ENCODE assay signal across 1 cellular context in genomic region chr3:49727154-49727923, GRCh38.
TF ChIP-seq lines count a peak whose summit lies in the region.

No MANE protein-coding gene starts in this region.

TF ChIP-seq in GM12878, 131 proteins besides CTCF, POLR2A, EP300 and RAD21:
- TF ChIP-seq GABPA (IDR thresholded peaks at IDR 0.05; ENCODE audit: low read depth) (no peak), POU2F2 (IDR thresholded peaks at IDR 0.05; ENCODE audit: borderline replicate concordance, low read depth, low read length) (no peak), RELA (IDR thresholded peaks at IDR 0.05; ENCODE audit: borderline replicate concordance, partially characterized antibody) (no peak), NRF1 (conservative IDR thresholded peaks at IDR 0.05; ENCODE audit: low read depth, low read length) (no peak), SMAD1 (IDR thresholded peaks at IDR 0.05; ENCODE audit: low read depth, partially characterized antibody) (no peak), SUZ12 (IDR thresholded peaks at IDR 0.05; ENCODE audit: unreplicated experiment) (no peak), MXI1 (IDR thresholded peaks at IDR 0.05; ENCODE audit: low read depth, low read length) (no peak), PAX8 (IDR thresholded peaks at IDR 0.05) (no peak), SREBF2 (IDR thresholded peaks at IDR 0.05; ENCODE audit: low read length) (no peak), IRF4 (IDR thresholded peaks at IDR 0.05; ENCODE audit: low read depth, low read length) (no peak), KLF5 (IDR thresholded peaks at IDR 0.05; ENCODE audit: partially characterized antibody) (no peak), TCF12 (IDR thresholded peaks at IDR 0.05; ENCODE audit: low read depth, low read length) (no peak), ZNF622 (IDR thresholded peaks at IDR 0.05) (no peak), SRF (IDR thresholded peaks at IDR 0.05; ENCODE audit: low read depth in 2 of 2, low read length in 2 of 2) (no peak), TCF7 (IDR thresholded peaks at IDR 0.05; ENCODE audit: borderline replicate concordance) (no peak), CEBPZ (IDR thresholded peaks at IDR 0.05; ENCODE audit: low read depth, low read length) (no peak), EGR1 (IDR thresholded peaks at IDR 0.05; ENCODE audit: borderline replicate concordance in 1 of 2, low read depth in 2 of 2, low read length in 2 of 2) (no peak)
TF ChIP-seq in GM12878: peak in this region for 0.
